ENCODE assay signal across 16 cellular contexts in genomic region chr12:9718968-9719367, GRCh38. TPM values are rescaled to one million over a fixed set of nuclear protein-coding genes. Genes with fewer than 3 reads are reported as not detected.
DNase-seq lines count a peak whose midpoint lies in the region; ATAC-seq, FAIRE-seq and TF ChIP-seq lines count a peak whose summit lies in the region.
"Had no signal": no experiment of that assay in that cellular context is flagged by ENCODE, and none has a peak within 500 bp of the region (broad histone marks: within the 10 kb centered on the region; RNA-seq: fewer than 3 reads in every experiment).

No MANE protein-coding gene starts in this region.

- peak overlapping the region; percentile 86 for H3K27ac Mint-ChIP-seq in activated B cell treated with CpG ODN at 0.5 μM for 24 hours
- peak overlapping the region; percentile 81 for H3K27ac Mint-ChIP-seq in stimulated activated memory B cell treated with anti-CD40 and anti-IgM and Interleukin-4, amounts not matched to agents 10 μg/mL and 1 μg/mL and 100 μg/mL, for 72 hours
- H3K27ac Mint-ChIP-seq in MCF 10A (ENCODE audit: low read depth, unreplicated experiment), result no peak overlapping the region

- H3K4me3 Mint-ChIP-seq in activated B cell treated with CpG ODN at 0.5 μM for 24 hours, result peak overlapping the region; percentile 52
- H3K4me3 Mint-ChIP-seq in stimulated activated memory B cell treated with anti-CD40 and anti-IgM and Interleukin-4, amounts not matched to agents 10 μg/mL and 1 μg/mL and 100 μg/mL, for 72 hours, result peak overlapping the region; percentile 42
- no peak overlapping the region for H3K4me3 Mint-ChIP-seq in MCF 10A (ENCODE audit: unreplicated experiment)

- H3K36me3 Mint-ChIP-seq in activated B cell treated with CpG ODN at 0.5 μM for 24 hours (ENCODE audit: low read depth) (peaks cover 67% of the 10 kb centered on the region), MCF 10A (ENCODE audit: insufficient read depth, unreplicated experiment) (no peaks in the 10 kb centered on the region)
- peaks cover 73% of the 10 kb centered on the region for H3K36me3 Mint-ChIP-seq in stimulated activated memory B cell treated with anti-CD40 and anti-IgM and Interleukin-4, amounts not matched to agents 10 μg/mL and 1 μg/mL and 100 μg/mL, for 72 hours

- no peak for DNase-seq in GM12892 (ENCODE audit: insufficient read length)
- no peak for DNase-seq in activated B cell treated with CpG ODN at 0.5 μM for 24 hours
- no peak for DNase-seq in iPS-NIHi11 (ENCODE audit: low spot score)
- no peak for DNase-seq in MCF 10A (ENCODE audit: unreplicated experiment)
- DNase-seq: CD8-positive, alpha-beta memory T cell; DMS 273 treated with DMSO at 0.1 percent for 48 hours; IMR-90; NCI-H1436 treated with DMSO at 0.1 percent for 48 hours; NCI-H2081 treated with DMSO at 0.1 percent for 48 hours; NCI-H526 had no signal

- POLR2A ChIA-PET in activated B cell treated with CpG ODN at 0.5 μM for 24 hours (lab: Charles Lee) (interaction anchor here (1.8 to 6.6 kb wide), 6 partner anchors 13 to 71 kb away, joined by 5 to 59 read pairs (median 18); partner anchors contain the start of genes CLEC2D and CLECL1), MCF 10A (lab: Yijun Ruan, JAX) (no interaction called here)

- ATAC-seq in GM21423 (IDR thresholded peaks at IDR 0.05; ENCODE audit: unreplicated experiment) (peak; percentile 37), activated B cell treated with CpG ODN at 0.5 μM for 24 hours (ENCODE audit: low read depth) (no peak), HG02840 (IDR thresholded peaks at IDR 0.05; ENCODE audit: low FRiP score, unreplicated experiment) (no peak)
- ATAC-seq in stimulated activated memory B cell treated with anti-CD40 and anti-IgM and Interleukin-4, amounts not matched to agents 10 μg/mL and 1 μg/mL and 100 μg/mL, for 72 hours, result no peak

- TF ChIP-seq CTCF in activated B cell treated with CpG ODN at 0.5 μM for 24 hours (IDR thresholded peaks at IDR 0.05) (no peak), MCF 10A (IDR thresholded peaks at IDR 0.05; ENCODE audit: unreplicated experiment) (no peak)

- TF ChIP-seq POLR2A in GM12892 (IDR thresholded peaks at IDR 0.05; ENCODE audit: low read depth, low read length), result 0 out of 2 replicates have a peak, but pooled peaks have one; percentile 3

- intact Hi-C loops in activated B cell treated with CpG ODN at 0.5 μM for 24 hours (cut with micrococcal nuclease) (no loop called here), MCF 10A (cut with micrococcal nuclease) (no loop called here)

- H3K4me1 Mint-ChIP-seq in activated B cell treated with CpG ODN at 0.5 μM for 24 hours, result peaks cover 97% of the 10 kb centered on the region
- peaks cover 93% of the 10 kb centered on the region for H3K4me1 Mint-ChIP-seq in stimulated activated memory B cell treated with anti-CD40 and anti-IgM and Interleukin-4, amounts not matched to agents 10 μg/mL and 1 μg/mL and 100 μg/mL, for 72 hours
- H3K4me1 Mint-ChIP-seq in MCF 10A (ENCODE audit: insufficient read depth, unreplicated experiment), result peaks cover 9% of the 10 kb centered on the region

- H3K27me3 Mint-ChIP-seq in activated B cell treated with CpG ODN at 0.5 μM for 24 hours (no peaks in the 10 kb centered on the region), MCF 10A (ENCODE audit: insufficient read depth, unreplicated experiment) (no peaks in the 10 kb centered on the region)
- no peaks in the 10 kb centered on the region for H3K27me3 Mint-ChIP-seq in stimulated activated memory B cell treated with anti-CD40 and anti-IgM and Interleukin-4, amounts not matched to agents 10 μg/mL and 1 μg/mL and 100 μg/mL, for 72 hours

- FAIRE-seq in GM12892 (lab: Jason Lieb, UNC), result no peak

- H3K9me3 Mint-ChIP-seq in activated B cell treated with CpG ODN at 0.5 μM for 24 hours (peaks cover 2% of the 10 kb centered on the region), MCF 10A (ENCODE audit: unreplicated experiment) (no peaks in the 10 kb centered on the region)
- peaks cover 9% of the 10 kb centered on the region for H3K9me3 Mint-ChIP-seq in stimulated activated memory B cell treated with anti-CD40 and anti-IgM and Interleukin-4, amounts not matched to agents 10 μg/mL and 1 μg/mL and 100 μg/mL, for 72 hours
- H3K9me3 Mint-ChIP-seq: CD8-positive, alpha-beta memory T cell had no signal

- CTCF ChIA-PET in activated B cell treated with CpG ODN at 0.5 μM for 24 hours (lab: Charles Lee) (interaction anchor here (2.0 to 2.7 kb wide), 2 partner anchors 24 to 84 kb away, joined by 5 to 11 read pairs; no protein-coding TSS in a partner anchor), MCF 10A (lab: Yijun Ruan, JAX) (interaction anchor here (1.1 to 4.6 kb wide), 2 partner anchors 8 to 10 kb away, joined by 4 to 32 read pairs; no protein-coding TSS in a partner anchor)

- no TSS peak for BruUV-seq in MCF 10A (replicated peaks; lab: Mats Ljungman, UMichigan)

RNA-seq across cellular contexts. Expression of gene CLECL1, which starts 13.9 kb away (rescaled TPM):
- 87.5 TPM for polyA plus RNA-seq in GM12892 (2012; ENCODE audit: missing spikeins)
- total RNA-seq in activated B cell treated with CpG ODN at 0.5 μM for 24 hours, result 111 and 115 TPM in 2 replicates
- total RNA-seq in MCF 10A (2022), result not detected in 2 replicates
- total RNA-seq: H4, IMR-90, LHCN-M2, SK-MEL-5 had no signal
- polyA plus RNA-seq: IMR-90 had no signal

RNA-seq across cellular contexts. Expression of gene CD69, which starts 41.7 kb away (rescaled TPM):
- 59.9 TPM for polyA plus RNA-seq in GM12892 (2012; ENCODE audit: missing spikeins)
- total RNA-seq in activated B cell treated with CpG ODN at 0.5 μM for 24 hours (23.7 and 26.7 TPM in 2 replicates), MCF 10A (2022) (not detected in 2 replicates)
- total RNA-seq: H4, IMR-90, LHCN-M2, SK-MEL-5 had no signal
- polyA plus RNA-seq: IMR-90 had no signal

RNA-seq across cellular contexts. Expression of gene CLEC2D, which starts 49.5 kb away (rescaled TPM):
- 187 TPM for polyA plus RNA-seq in GM12892 (2012; ENCODE audit: missing spikeins)
- total RNA-seq in activated B cell treated with CpG ODN at 0.5 μM for 24 hours (437 and 492 TPM in 2 replicates), MCF 10A (2022) (5.1 and 6.7 TPM in 2 replicates)

Comparison
In these comparisons a context has a peak if more than half of its experiments do, and no peak if none do; other contexts are left out.
1. RNA of gene CLECL1, which starts 13.9 kb away (total RNA-seq): 111 to 115 TPM in activated B cell treated with CpG ODN at 0.5 μM for 24 hours; not detected in MCF 10A; every median in the first group is over 100 times any median in the second.
2. RNA of gene CD69, which starts 41.7 kb away (total RNA-seq): 23.7 to 26.7 TPM in activated B cell treated with CpG ODN at 0.5 μM for 24 hours; not detected in MCF 10A; every median in the first group is over 10 times any median in the second.
3. RNA of gene CLEC2D, which starts 49.5 kb away (total RNA-seq): 437 to 492 TPM in activated B cell treated with CpG ODN at 0.5 μM for 24 hours; 5.1 to 6.7 TPM in MCF 10A; every median in the first group is over 10 times any median in the second.